9 cellular contexts compared by ENCODE assay signal in the genomic region with DNA sequence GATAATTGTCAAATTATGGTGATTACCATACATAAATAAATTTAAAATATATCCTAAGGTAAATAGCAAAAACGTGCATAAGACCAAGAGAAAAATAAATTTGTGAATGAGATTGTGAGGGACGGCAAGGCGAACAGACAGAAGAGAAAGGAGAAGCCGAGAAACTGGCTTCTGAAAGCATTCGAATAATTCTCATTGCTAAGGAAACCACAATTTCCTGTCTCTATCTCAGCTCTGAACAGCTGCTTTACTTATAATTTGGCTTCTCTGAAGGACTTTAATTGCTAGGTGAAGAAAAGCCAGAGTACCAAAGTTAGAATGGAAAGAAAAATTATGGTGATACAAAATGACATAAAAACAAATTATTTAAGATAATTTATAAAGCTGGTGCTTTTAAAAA.
DNase-seq lines count a peak whose midpoint lies in the region; ATAC-seq and TF ChIP-seq lines count a peak whose summit lies in the region.
"Had no signal": no experiment of that assay in that cellular context is flagged by ENCODE, and none has a peak within 500 bp of the region (broad histone marks: within the 10 kb centered on the region; RNA-seq: fewer than 3 reads in every experiment).

No MANE protein-coding gene starts in this region.

- H2AFZ ChIP-seq in smooth muscle cell (ENCODE audit: low read depth): peak overlapping the region; percentile 75

- no peaks in the 10 kb centered on the region for H3F3A ChIP-seq in smooth muscle cell (ENCODE audit: low read depth)

- peak overlapping the region; percentile 25 for H3K4me3 ChIP-seq in smooth muscle cell
- H3K4me3 ChIP-seq: A549 had no signal

- ATAC-seq in HG02852 (IDR thresholded peaks at IDR 0.05; ENCODE audit: unreplicated experiment): peak; percentile 93
- ATAC-seq: A549 had no signal

- peak overlapping the region; percentile 79 for H3K4me2 ChIP-seq in smooth muscle cell
- H3K4me2 ChIP-seq: A549 had no signal

- H3K27me3 ChIP-seq in smooth muscle cell (ENCODE audit: low read depth): no peaks in the 10 kb centered on the region

- no peaks in the 10 kb centered on the region for H4K20me1 ChIP-seq in smooth muscle cell (ENCODE audit: low read depth)

- DNase-seq in SKM-1 treated with dmso at 0.1 percent for 144 hours (lab: John Stamatoyannopoulos, UW; ENCODE audit: unreplicated experiment) (peak; percentile 48), SKM-1 (lab: John Stamatoyannopoulos, UW; ENCODE audit: unreplicated experiment) (no peak), NOMO-1 (lab: John Stamatoyannopoulos, UW; ENCODE audit: unreplicated experiment in 2 of 2) (peak; percentile 7 to 56), smooth muscle cell (lab: John Stamatoyannopoulos, UW; ENCODE audit: unreplicated experiment) (no peak), DMS153 treated with DMSO at 0.1 percent for 48 hours (lab: John Stamatoyannopoulos, UW; ENCODE audit: unreplicated experiment) (no peak), NCI-H510A (lab: John Stamatoyannopoulos, UW) (no peak), NCI-H128 (lab: John Stamatoyannopoulos, UW; ENCODE audit: unreplicated experiment) (no peak)

- no peak overlapping the region for H3K9ac ChIP-seq in smooth muscle cell (ENCODE audit: low read depth)

- H3K4me1 ChIP-seq in smooth muscle cell (ENCODE audit: low read depth): peaks cover 6% of the 10 kb centered on the region
- H3K4me1 ChIP-seq: A549 had no signal

- no peaks in the 10 kb centered on the region for H3K36me3 ChIP-seq in smooth muscle cell (ENCODE audit: low read depth)

- H3K9me3 ChIP-seq in smooth muscle cell (replicated peaks; ENCODE audit: low read depth): no peaks in the 10 kb centered on the region
- H3K9me3 ChIP-seq: A549 had no signal

- TF ChIP-seq CTCF in smooth muscle cell (IDR thresholded peaks at IDR 0.05; ENCODE audit: borderline replicate concordance, insufficient read depth, poor library complexity, severe bottlenecking): no peak

- 17% methylated on average over 5 of the region's 5 CpGs for WGBS in smooth muscle cell (ENCODE audit: low lambda C conversion rate)

- no peaks in the 10 kb centered on the region for H3K79me2 ChIP-seq in smooth muscle cell (ENCODE audit: low read depth)

- peak overlapping the region; percentile 64 for H3K27ac ChIP-seq in smooth muscle cell (ENCODE audit: low read depth)
- H3K27ac ChIP-seq: A549 had no signal

Comparison
In these comparisons a context has a peak if more than half of its experiments do, and no peak if none do; other contexts are left out.
1. DNase-seq: peak in SKM-1 treated with dmso at 0.1 percent for 144 hours (single experiment) and NOMO-1 (2 of 2); none in SKM-1 (single experiment), smooth muscle cell (single experiment), DMS153 treated with DMSO at 0.1 percent for 48 hours (single experiment), NCI-H510A (single experiment) and NCI-H128 (single experiment).